Comparison of ENCODE assay signal across 7 cellular contexts in genomic region chr2:237673130-237673921, GRCh38. TPM values are rescaled to one million over a fixed set of nuclear protein-coding genes. Genes with fewer than 3 reads are reported as not detected.
DNase-seq lines count a peak whose midpoint lies in the region; ATAC-seq and TF ChIP-seq lines count a peak whose summit lies in the region.

No MANE protein-coding gene starts in this region.

- H3K9ac ChIP-seq in MM.1S (ENCODE audit: low read length) (peak overlapping the region; percentile 88), SK-N-SH (no peak overlapping the region)

- no peak for TF ChIP-seq POLR2A in vagina (IDR thresholded peaks at IDR 0.05)

- no peaks in the 10 kb centered on the region for H3K27me3 ChIP-seq in MM.1S (replicated peaks; ENCODE audit: insufficient read depth, low read length)
- H3K27me3 ChIP-seq in SK-N-SH (ENCODE audit: insufficient read depth): no peaks in the 10 kb centered on the region
- no peaks in the 10 kb centered on the region for H3K27me3 ChIP-seq in heart right ventricle
- no peaks in the 10 kb centered on the region for H3K27me3 ChIP-seq in vagina

- DNase-seq in MM.1S (peak; percentile 82), SK-N-SH (peak; percentile 84), heart right ventricle (peak; percentile 58 to 75), retina (peak; percentile 73), vagina (ENCODE audit: extremely low spot score in 2 of 2) (peak in 1 of 2 donors; percentile 87)
- peak; percentile 87 for DNase-seq in activated naive CD4-positive, alpha-beta T cell treated with anti-CD3 and anti-CD28 coated beads, Interleukin-2, amount 10 ng/mL, durations not matched to agents 7 days and 5 days

- peak overlapping the region; percentile 100 for H3K4me2 ChIP-seq in MM.1S (ENCODE audit: low read depth, low read length)
- 0 out of 2 replicates have a peak overlapping the region, but pooled peaks have one; percentile 0 for H3K4me2 ChIP-seq in SK-N-SH

- peak overlapping the region; percentile 93 for H3K27ac Mint-ChIP-seq in activated naive CD4-positive, alpha-beta T cell treated with anti-CD3 and anti-CD28 coated beads, Interleukin-2, amount 10 ng/mL, durations not matched to agents 7 days and 5 days

- H2AFZ ChIP-seq in MM.1S (ENCODE audit: low read length): peak overlapping the region; percentile 80
- H2AFZ ChIP-seq in SK-N-SH (ENCODE audit: low read depth): no peak overlapping the region

- H3K36me3 Mint-ChIP-seq in activated naive CD4-positive, alpha-beta T cell treated with anti-CD3 and anti-CD28 coated beads, Interleukin-2, amount 10 ng/mL, durations not matched to agents 7 days and 5 days: no peaks in the 10 kb centered on the region

- H3K27me3 Mint-ChIP-seq in activated naive CD4-positive, alpha-beta T cell treated with anti-CD3 and anti-CD28 coated beads, Interleukin-2, amount 10 ng/mL, durations not matched to agents 7 days and 5 days: peaks cover 20% of the 10 kb centered on the region

- intact Hi-C loops in heart right ventricle (cut with DNase I) (loop anchor here in 9 of 10 donors (1.0 to 5.0 kb wide), 7 partner anchors 46 to 81 kb away; partner anchors contain the start of genes LRRFIP1 (in 1 of the 9) and RAB17 (in 1 of the 9)), vagina (cut with DNase I) (no loop called here)

- peak overlapping the region; percentile 70 for H3K4me3 ChIP-seq in MM.1S (ENCODE audit: low read length)
- no peak overlapping the region; a peak in 1 of 4 replicates for H3K4me3 ChIP-seq in SK-N-SH (ENCODE audit: low read depth in 2 of 2, low read length in 1 of 2)
- peak overlapping the region in 7 of 10 donors; percentile 10 to 51 (median 36) for H3K4me3 ChIP-seq in heart right ventricle
- H3K4me3 ChIP-seq in vagina: peak overlapping the region; percentile 21 to 29

- POLR2A ChIA-PET in SK-N-SH (lab: Yijun Ruan, JAX): interaction anchor here (0.6 to 1.2 kb wide), 2 partner anchors 14 to 74 kb away, joined by 3 to 5 read pairs; no protein-coding TSS in a partner anchor

- H3K79me2 ChIP-seq in MM.1S (ENCODE audit: low read length) (no peaks in the 10 kb centered on the region), SK-N-SH (ENCODE audit: insufficient read depth) (peaks cover 75% of the 10 kb centered on the region)

- no peak for TF ChIP-seq EP300 in SK-N-SH (IDR thresholded peaks at IDR 0.05; ENCODE audit: borderline replicate concordance in 1 of 2, low read depth in 1 of 2, low read length in 1 of 2)

- ATAC-seq in GM18868 (IDR thresholded peaks at IDR 0.05; ENCODE audit: unreplicated experiment) (peak; percentile 23), heart right ventricle (peak in 7 of 8 donors; percentile 20 to 64 (median 36))

- peaks cover 28% of the 10 kb centered on the region for H3K4me1 ChIP-seq in MM.1S (ENCODE audit: low read length)
- H3K4me1 ChIP-seq in SK-N-SH (ENCODE audit: control insufficient read depth in 1 of 2, insufficient read depth in 2 of 2, low read depth in 1 of 2, low read length in 1 of 2): peaks cover 41 to 60% of the 10 kb centered on the region in 2 experiments
- peaks cover 34 to 96% (median 87%) of the 10 kb centered on the region in 9 donors for H3K4me1 ChIP-seq in heart right ventricle
- peaks cover 64% of the 10 kb centered on the region for H3K4me1 ChIP-seq in vagina

- H3K36me3 ChIP-seq in MM.1S (replicated peaks; ENCODE audit: insufficient read depth, low read length) (no peaks in the 10 kb centered on the region), SK-N-SH (replicated peaks in 1 of 2; ENCODE audit: control insufficient read depth in 1 of 2, insufficient read depth in 2 of 2, low read length in 1 of 2) (peaks cover 0 to 2% of the 10 kb centered on the region in 2 experiments), heart right ventricle (no peaks in the 10 kb centered on the region), vagina (no peaks in the 10 kb centered on the region)

- no peaks in the 10 kb centered on the region for H3K9me3 Mint-ChIP-seq in activated naive CD4-positive, alpha-beta T cell treated with anti-CD3 and anti-CD28 coated beads, Interleukin-2, amount 10 ng/mL, durations not matched to agents 7 days and 5 days

- H3K9me2 ChIP-seq in MM.1S (replicated peaks; ENCODE audit: insufficient read depth, low read length) (no peaks in the 10 kb centered on the region), SK-N-SH (no peaks in the 10 kb centered on the region)

- TF ChIP-seq RAD21 in SK-N-SH (IDR thresholded peaks at IDR 0.05; ENCODE audit: low read length): peak; percentile 87

- H3K9me3 ChIP-seq in MM.1S (replicated peaks; ENCODE audit: insufficient read depth, low read length): no peaks in the 10 kb centered on the region
- H3K9me3 ChIP-seq in SK-N-SH: no peaks in the 10 kb centered on the region
- H3K9me3 ChIP-seq in heart right ventricle: no peaks in the 10 kb centered on the region
- no peaks in the 10 kb centered on the region for H3K9me3 ChIP-seq in vagina

- CTCF ChIA-PET in SK-N-SH (lab: Yijun Ruan, JAX): interaction anchor here (0.6 to 10.7 kb wide), 49 partner anchors 10 to 590 kb away, joined by 3 to 211 read pairs (median 7); partner anchors contain the start of gene RAB17
- CTCF ChIA-PET in activated naive CD4-positive, alpha-beta T cell treated with anti-CD3 and anti-CD28 coated beads, Interleukin-2, amount 10 ng/mL, durations not matched to agents 7 days and 5 days (lab: Charles Lee): interaction anchor here (0.8 to 9.3 kb wide), 23 partner anchors 10 to 843 kb away, joined by 3 to 181 read pairs (median 6); no protein-coding TSS in a partner anchor

- H3F3A ChIP-seq in MM.1S (ENCODE audit: insufficient read depth, low read length) (peaks cover 26% of the 10 kb centered on the region), SK-N-SH (replicated peaks; ENCODE audit: insufficient read depth) (peaks cover 29% of the 10 kb centered on the region)

- peaks cover 49% of the 10 kb centered on the region for H3K4me1 Mint-ChIP-seq in activated naive CD4-positive, alpha-beta T cell treated with anti-CD3 and anti-CD28 coated beads, Interleukin-2, amount 10 ng/mL, durations not matched to agents 7 days and 5 days

- H3K4me3 Mint-ChIP-seq in activated naive CD4-positive, alpha-beta T cell treated with anti-CD3 and anti-CD28 coated beads, Interleukin-2, amount 10 ng/mL, durations not matched to agents 7 days and 5 days: peak overlapping the region; percentile 77

- WGBS in SK-N-SH (ENCODE audit: low lambda C conversion rate): 72% methylated on average over 34 of the region's 36 CpGs
- 36 to 38% methylated on average over 36 of the region's 36 CpGs for WGBS in heart right ventricle, 2 donors

- peak overlapping the region; percentile 97 for H3K27ac ChIP-seq in MM.1S (ENCODE audit: low read length)
- peak overlapping the region in 1 of 2 experiments; percentile 92; a peak in 2 of 4 replicates for H3K27ac ChIP-seq in SK-N-SH (ENCODE audit: low read depth in 2 of 2, low read length in 1 of 2)
- H3K27ac ChIP-seq in heart right ventricle: peak overlapping the region in 8 of 10 donors; percentile 50 to 92 (median 86)
- H3K27ac ChIP-seq in vagina: peak overlapping the region; percentile 79

- TF ChIP-seq CTCF in MM.1S (IDR thresholded peaks at IDR 0.05; ENCODE audit: low read length) (peak; percentile 71), SK-N-SH (IDR thresholded peaks at IDR 0.05) (peak; percentile 69), heart right ventricle (IDR thresholded peaks at IDR 0.05) (peak; percentile 63 to 82 (median 72)), vagina (IDR thresholded peaks at IDR 0.05) (peak; percentile 40 to 78 (median 71))

- H4K20me1 ChIP-seq in MM.1S (ENCODE audit: insufficient read depth, low read length): no peaks in the 10 kb centered on the region
- no peaks in the 10 kb centered on the region for H4K20me1 ChIP-seq in SK-N-SH (ENCODE audit: insufficient read depth)

TF ChIP-seq in SK-N-SH, 30 proteins besides CTCF, POLR2A, EP300 and RAD21:
- no peak for TF ChIP-seq GATA2 (CRISPR knock-in tag; IDR thresholded peaks at IDR 0.05)
- no peak for TF ChIP-seq NFIC (IDR thresholded peaks at IDR 0.05; ENCODE audit: borderline replicate concordance)
- TF ChIP-seq SMC3 (IDR thresholded peaks at IDR 0.05; ENCODE audit: low read depth, low read length): peak; percentile 89
- no peak for TF ChIP-seq FOXJ3 (CRISPR knock-in tag; IDR thresholded peaks at IDR 0.05)
- TF ChIP-seq YY1 (IDR thresholded peaks at IDR 0.05; ENCODE audit: low read depth): no peak

RNA-seq across cellular contexts. Expression of gene LRRFIP1, which starts 45.9 kb away (rescaled TPM):
- polyA plus RNA-seq in SK-N-SH (2012; rRNA removed): 47.3 and 60.9 TPM in 2 replicates
- 62.7 and 74.9 TPM in 2 replicates for polyA plus RNA-seq in SK-N-SH (2012; cell fraction: cytosol; rRNA removed)
- 51.7 and 73.1 TPM in 2 replicates for polyA plus RNA-seq in SK-N-SH (2012; cell fraction: nucleus; rRNA removed)
- 100 to 1,000 TPM in 9 of 10 donors, 10 to 100 TPM in 1; 91.5 to 132 (median 112) TPM for total RNA-seq in heart right ventricle
- polyA plus RNA-seq in heart right ventricle: 100 to 1,000 TPM; 103 to 111 TPM
- total RNA-seq in vagina: 132 TPM

Comparison
In these comparisons a context has a peak if more than half of its experiments do, and no peak if none do; other contexts are left out.
1. H3K4me3 ChIP-seq: peak in MM.1S (single experiment), heart right ventricle (7 of 10) and vagina (2 of 2); none in SK-N-SH (0 of 2).
2. Peak in every context shown above with its lines, with median percentiles within 50 percentile points of each other: CTCF ChIP-seq.